In the genomic region with DNA sequence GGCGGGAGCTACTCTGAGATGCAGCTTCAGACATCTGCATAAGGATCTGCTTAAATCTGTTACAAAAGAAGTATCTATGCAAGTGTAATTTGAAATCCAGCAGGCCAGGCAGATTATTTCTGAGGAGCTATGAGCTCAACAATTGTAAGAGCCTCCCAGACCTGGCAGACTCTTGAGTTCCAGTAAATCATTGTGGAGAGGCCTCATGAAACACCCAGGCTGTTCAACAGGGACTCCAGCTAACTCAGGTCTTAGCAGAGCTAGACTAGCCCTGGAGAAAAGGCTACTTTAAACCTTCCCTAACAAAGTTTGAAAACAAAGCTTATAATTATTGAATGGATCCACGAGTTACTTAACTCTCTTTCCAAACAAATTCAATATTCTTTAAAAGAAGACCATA, we compare ENCODE assay signal across 18 cellular contexts.
"Had no signal": no experiment of that assay in that cellular context is flagged by ENCODE, and none has a peak within 500 bp of the region (broad histone marks: within the 10 kb centered on the region; RNA-seq: fewer than 3 reads in every experiment).

No MANE protein-coding gene starts in this region.

- H3K4me1 Mint-ChIP-seq: activated CD4-positive, alpha-beta T cell treated with anti-CD3 and anti-CD28 coated beads for 36 hours; brain; memory B cell; stimulated activated effector memory CD8-positive, alpha-beta T cell treated with anti-CD3 and anti-CD28 coated beads, Interleukin-12 subunit alpha, Interleukin-12 subunit beta, amount 100 ng/mL, for 72 hours; T-cell had no signal

- H3K4me3 Mint-ChIP-seq: activated CD4-positive, alpha-beta T cell treated with anti-CD3 and anti-CD28 coated beads for 36 hours; activated CD8-positive, alpha-beta T cell treated with anti-CD3 and anti-CD28 coated beads, Interleukin-2, amount 10 ng/mL, durations not matched to agents 7 days and 5 days; activated T-helper 1 cell treated with anti-CD3 and anti-CD28 coated beads, Interleukin-12 subunit alpha, Interleukin-12 subunit beta, Interleukin-2, Interleukin-4 antibody, amounts not matched to agents 30 ng/mL and 10 ng/mL and 1 ng/mL, durations not matched to agents 14 hours and 24 hours and 36 hours; brain; memory B cell; stimulated activated effector memory CD8-positive, alpha-beta T cell treated with anti-CD3 and anti-CD28 coated beads, Interleukin-12 subunit alpha, Interleukin-12 subunit beta, amount 100 ng/mL, for 72 hours; T-cell had no signal

- H3K27me3 Mint-ChIP-seq: activated CD4-positive, alpha-beta T cell treated with anti-CD3 and anti-CD28 coated beads for 36 hours; brain; memory B cell; T-cell had no signal

- H3K36me3 Mint-ChIP-seq: brain; memory B cell; stimulated activated effector memory CD8-positive, alpha-beta T cell treated with anti-CD3 and anti-CD28 coated beads, Interleukin-12 subunit alpha, Interleukin-12 subunit beta, amount 100 ng/mL, for 72 hours; T-cell had no signal

- H3K4me3 ChIP-seq: esophagus squamous epithelium, heart left ventricle, right atrium auricular region, tibial artery, uterus had no signal

- H3K4me1 ChIP-seq: esophagus squamous epithelium, heart left ventricle, right atrium auricular region, tibial artery, uterus had no signal

- H3K27ac ChIP-seq: esophagus squamous epithelium, heart left ventricle, right atrium auricular region, tibial artery, uterus, VCaP had no signal

- H3K9me3 ChIP-seq: esophagus squamous epithelium, tibial artery, uterus had no signal

- H3K27ac Mint-ChIP-seq: activated CD4-positive, alpha-beta T cell treated with anti-CD3 and anti-CD28 coated beads for 36 hours; activated CD8-positive, alpha-beta T cell treated with anti-CD3 and anti-CD28 coated beads, Interleukin-2, amount 10 ng/mL, durations not matched to agents 7 days and 5 days; activated T-helper 1 cell treated with anti-CD3 and anti-CD28 coated beads, Interleukin-12 subunit alpha, Interleukin-12 subunit beta, Interleukin-2, Interleukin-4 antibody, amounts not matched to agents 30 ng/mL and 10 ng/mL and 1 ng/mL, durations not matched to agents 14 hours and 24 hours and 36 hours; brain; memory B cell; stimulated activated effector memory CD8-positive, alpha-beta T cell treated with anti-CD3 and anti-CD28 coated beads, Interleukin-12 subunit alpha, Interleukin-12 subunit beta, amount 100 ng/mL, for 72 hours; T-cell had no signal

- H3K27me3 ChIP-seq: esophagus squamous epithelium, heart left ventricle, right atrium auricular region, tibial artery, uterus had no signal

- DNase-seq: activated CD4-positive, alpha-beta T cell treated with anti-CD3 and anti-CD28 coated beads for 36 hours; activated CD8-positive, alpha-beta T cell treated with anti-CD3 and anti-CD28 coated beads, Interleukin-2, amount 10 ng/mL, durations not matched to agents 7 days and 5 days; activated naive CD4-positive, alpha-beta T cell treated with Interleukin-2 at 50 U/mL for 16 hours; esophagus squamous epithelium; heart left ventricle; posterior cingulate gyrus; small intestine; T-cell; T1000; tibial artery; uterus had no signal

- ATAC-seq: activated CD4-positive, alpha-beta T cell treated with anti-CD3 and anti-CD28 coated beads for 36 hours; activated CD8-positive, alpha-beta T cell treated with anti-CD3 and anti-CD28 coated beads, Interleukin-2, amount 10 ng/mL, durations not matched to agents 7 days and 5 days; heart left ventricle; left lobe of liver; stimulated activated effector memory CD8-positive, alpha-beta T cell treated with anti-CD3 and anti-CD28 coated beads, Interleukin-12 subunit alpha, Interleukin-12 subunit beta, amount 100 ng/mL, for 72 hours; T-cell had no signal

- H3K36me3 ChIP-seq: esophagus squamous epithelium, heart left ventricle, right atrium auricular region, tibial artery, uterus had no signal
